1 cellular context compared by ENCODE assay signal in genomic region chr9:36993933-36994764, GRCh38.
TF ChIP-seq lines count a peak whose summit lies in the region.

No MANE protein-coding gene starts in this region.

TF ChIP-seq in GM23338, 12 proteins besides CTCF, POLR2A, EP300 and RAD21 (continued from another document):
- TF ChIP-seq, protein P1, sequence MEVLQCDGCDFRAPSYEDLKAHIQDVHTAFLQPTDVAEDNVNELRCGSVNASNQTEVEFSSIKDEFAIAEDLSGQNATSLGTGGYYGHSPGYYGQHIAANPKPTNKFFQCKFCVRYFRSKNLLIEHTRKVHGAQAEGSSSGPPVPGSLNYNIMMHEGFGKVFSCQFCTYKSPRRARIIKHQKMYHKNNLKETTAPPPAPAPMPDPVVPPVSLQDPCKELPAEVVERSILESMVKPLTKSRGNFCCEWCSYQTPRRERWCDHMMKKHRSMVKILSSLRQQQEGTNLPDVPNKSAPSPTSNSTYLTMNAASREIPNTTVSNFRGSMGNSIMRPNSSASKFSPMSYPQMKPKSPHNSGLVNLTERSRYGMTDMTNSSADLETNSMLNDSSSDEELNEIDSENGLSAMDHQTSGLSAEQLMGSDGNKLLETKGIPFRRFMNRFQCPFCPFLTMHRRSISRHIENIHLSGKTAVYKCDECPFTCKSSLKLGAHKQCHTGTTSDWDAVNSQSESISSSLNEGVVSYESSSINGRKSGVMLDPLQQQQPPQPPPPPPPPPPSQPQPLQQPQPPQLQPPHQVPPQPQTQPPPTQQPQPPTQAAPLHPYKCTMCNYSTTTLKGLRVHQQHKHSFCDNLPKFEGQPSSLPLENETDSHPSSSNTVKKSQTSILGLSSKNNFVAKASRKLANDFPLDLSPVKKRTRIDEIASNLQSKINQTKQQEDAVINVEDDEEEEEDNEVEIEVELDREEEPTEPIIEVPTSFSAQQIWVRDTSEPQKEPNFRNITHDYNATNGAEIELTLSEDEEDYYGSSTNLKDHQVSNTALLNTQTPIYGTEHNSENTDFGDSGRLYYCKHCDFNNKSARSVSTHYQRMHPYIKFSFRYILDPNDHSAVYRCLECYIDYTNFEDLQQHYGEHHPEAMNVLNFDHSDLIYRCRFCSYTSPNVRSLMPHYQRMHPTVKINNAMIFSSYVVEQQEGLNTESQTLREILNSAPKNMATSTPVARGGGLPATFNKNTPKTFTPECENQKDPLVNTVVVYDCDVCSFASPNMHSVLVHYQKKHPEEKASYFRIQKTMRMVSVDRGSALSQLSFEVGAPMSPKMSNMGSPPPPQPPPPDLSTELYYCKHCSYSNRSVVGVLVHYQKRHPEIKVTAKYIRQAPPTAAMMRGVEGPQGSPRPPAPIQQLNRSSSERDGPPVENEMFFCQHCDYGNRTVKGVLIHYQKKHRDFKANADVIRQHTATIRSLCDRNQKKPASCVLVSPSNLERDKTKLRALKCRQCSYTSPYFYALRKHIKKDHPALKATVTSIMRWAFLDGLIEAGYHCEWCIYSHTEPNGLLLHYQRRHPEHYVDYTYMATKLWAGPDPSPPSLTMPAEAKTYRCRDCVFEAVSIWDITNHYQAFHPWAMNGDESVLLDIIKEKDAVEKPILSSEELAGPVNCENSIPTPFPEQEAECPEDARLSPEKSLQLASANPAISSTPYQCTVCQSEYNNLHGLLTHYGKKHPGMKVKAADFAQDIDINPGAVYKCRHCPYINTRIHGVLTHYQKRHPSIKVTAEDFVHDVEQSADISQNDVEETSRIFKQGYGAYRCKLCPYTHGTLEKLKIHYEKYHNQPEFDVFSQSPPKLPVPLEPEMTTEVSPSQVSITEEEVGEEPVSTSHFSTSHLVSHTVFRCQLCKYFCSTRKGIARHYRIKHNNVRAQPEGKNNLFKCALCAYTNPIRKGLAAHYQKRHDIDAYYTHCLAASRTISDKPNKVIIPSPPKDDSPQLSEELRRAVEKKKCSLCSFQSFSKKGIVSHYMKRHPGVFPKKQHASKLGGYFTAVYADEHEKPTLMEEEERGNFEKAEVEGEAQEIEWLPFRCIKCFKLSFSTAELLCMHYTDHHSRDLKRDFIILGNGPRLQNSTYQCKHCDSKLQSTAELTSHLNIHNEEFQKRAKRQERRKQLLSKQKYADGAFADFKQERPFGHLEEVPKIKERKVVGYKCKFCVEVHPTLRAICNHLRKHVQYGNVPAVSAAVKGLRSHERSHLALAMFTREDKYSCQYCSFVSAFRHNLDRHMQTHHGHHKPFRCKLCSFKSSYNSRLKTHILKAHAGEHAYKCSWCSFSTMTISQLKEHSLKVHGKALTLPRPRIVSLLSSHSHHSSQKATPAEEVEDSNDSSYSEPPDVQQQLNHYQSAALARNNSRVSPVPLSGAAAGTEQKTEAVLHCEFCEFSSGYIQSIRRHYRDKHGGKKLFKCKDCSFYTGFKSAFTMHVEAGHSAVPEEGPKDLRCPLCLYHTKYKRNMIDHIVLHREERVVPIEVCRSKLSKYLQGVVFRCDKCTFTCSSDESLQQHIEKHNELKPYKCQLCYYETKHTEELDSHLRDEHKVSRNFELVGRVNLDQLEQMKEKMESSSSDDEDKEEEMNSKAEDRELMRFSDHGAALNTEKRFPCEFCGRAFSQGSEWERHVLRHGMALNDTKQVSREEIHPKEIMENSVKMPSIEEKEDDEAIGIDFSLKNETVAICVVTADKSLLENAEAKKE (CRISPR knock-in tag; IDR thresholded peaks at IDR 0.05) = no peak
- no peak for TF ChIP-seq NANOG (IDR thresholded peaks at IDR 0.05; ENCODE audit: borderline replicate concordance)
- TF ChIP-seq POLR2AphosphoS5 (IDR thresholded peaks at IDR 0.05; ENCODE audit: low read depth) = no peak
- no peak for TF ChIP-seq CREB1 (CRISPR knock-in tag; IDR thresholded peaks at IDR 0.05; ENCODE audit: low read depth)
- TF ChIP-seq ZNF114 (CRISPR knock-in tag; IDR thresholded peaks at IDR 0.05) = no peak
- no peak for TF ChIP-seq EZH2phosphoT487 (IDR thresholded peaks at IDR 0.05; ENCODE audit: unreplicated experiment)
- TF ChIP-seq, protein P2, sequence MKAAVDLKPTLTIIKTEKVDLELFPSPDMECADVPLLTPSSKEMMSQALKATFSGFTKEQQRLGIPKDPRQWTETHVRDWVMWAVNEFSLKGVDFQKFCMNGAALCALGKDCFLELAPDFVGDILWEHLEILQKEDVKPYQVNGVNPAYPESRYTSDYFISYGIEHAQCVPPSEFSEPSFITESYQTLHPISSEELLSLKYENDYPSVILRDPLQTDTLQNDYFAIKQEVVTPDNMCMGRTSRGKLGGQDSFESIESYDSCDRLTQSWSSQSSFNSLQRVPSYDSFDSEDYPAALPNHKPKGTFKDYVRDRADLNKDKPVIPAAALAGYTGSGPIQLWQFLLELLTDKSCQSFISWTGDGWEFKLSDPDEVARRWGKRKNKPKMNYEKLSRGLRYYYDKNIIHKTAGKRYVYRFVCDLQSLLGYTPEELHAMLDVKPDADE (IDR thresholded peaks at IDR 0.05) = no peak
- no peak for TF ChIP-seq JUNB (IDR thresholded peaks at IDR 0.05; ENCODE audit: unreplicated experiment)
- no peak for TF ChIP-seq ZNF331 (CRISPR knock-in tag; IDR thresholded peaks at IDR 0.05; ENCODE audit: low read depth)
